17 cellular contexts compared by ENCODE assay signal in the genomic region with DNA sequence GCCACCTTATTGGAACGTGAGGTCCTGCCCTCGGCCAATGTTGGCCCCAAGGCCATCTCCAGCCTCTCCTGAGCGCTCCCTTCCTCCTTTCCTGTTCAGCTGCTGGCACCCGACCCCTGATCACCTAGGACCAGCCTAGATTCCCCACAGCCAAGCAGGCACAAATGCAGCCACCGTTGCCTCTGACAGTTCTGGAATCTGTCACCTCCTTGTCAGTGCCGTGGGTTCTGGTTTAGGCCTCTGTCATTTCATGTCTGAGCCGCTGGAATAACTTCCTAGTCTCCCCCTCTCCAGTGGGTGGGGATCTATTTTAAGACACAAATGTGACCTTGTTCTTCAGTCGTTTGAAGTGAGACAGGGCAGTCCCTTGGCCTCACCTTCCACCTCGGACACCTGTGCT. TPM values are rescaled to one million over a fixed set of nuclear protein-coding genes. Genes with fewer than 3 reads are reported as not detected.
DNase-seq lines count a peak whose midpoint lies in the region; ATAC-seq and TF ChIP-seq lines count a peak whose summit lies in the region.
"Had no signal": no experiment of that assay in that cellular context is flagged by ENCODE, and none has a peak within 500 bp of the region (broad histone marks: within the 10 kb centered on the region; RNA-seq: fewer than 3 reads in every experiment).

No MANE protein-coding gene starts in this region.

- H3K9me3 ChIP-seq in endodermal cell (ENCODE audit: control insufficient read depth, low read length) = no peaks in the 10 kb centered on the region
- H3K9me3 ChIP-seq: BLaER1 treated with 17β-estradiol and CSF1 and Interleukin-3, amounts not matched to agents 10 nM and 100 nM had no signal

- DNase-seq in activated CD8-positive, alpha-beta T cell treated with anti-CD3 and anti-CD28 coated beads, Interleukin-2, amount 10 ng/mL, durations not matched to agents 7 days and 5 days = no peak
- DNase-seq in activated CD8-positive, alpha-beta T cell treated with anti-CD3 and anti-CD28 coated beads for 36 hours = no peak
- DNase-seq in endodermal cell (no peak), left ventricle myocardium superior (peak; percentile 72), progenitor cell of endocrine pancreas (ENCODE audit: low spot score, unreplicated experiment) (no peak), hepatic stellate cell (ENCODE audit: low spot score) (no peak), amygdala (lab: John Stamatoyannopoulos, UW) (no peak)
- DNase-seq: 8988T; DMS 273 treated with DMSO at 0.1 percent for 48 hours; NCI-H146; NCI-H226; NCI-H526 treated with DMSO at 0.1 percent for 48 hours; NK-92 treated with Interleukin-12 subunit alpha and Interleukin-12 subunit beta, amount 100 ng/mL, for 24 hours; OCI-M1; RPMI8226 had no signal

- peak overlapping the region; percentile 38 for H3K27ac ChIP-seq in endodermal cell (ENCODE audit: low read depth, low read length)
- H3K27ac ChIP-seq: BLaER1 treated with 17β-estradiol and CSF1 and Interleukin-3, amounts not matched to agents 10 nM and 100 nM had no signal

- H3K9ac ChIP-seq in endodermal cell (ENCODE audit: extremely low read depth, low read length, poor library complexity, severe bottlenecking) = no peak overlapping the region
- H3K9ac ChIP-seq: BLaER1 treated with 17β-estradiol and CSF1 and Interleukin-3, amounts not matched to agents 10 nM and 100 nM had no signal

- CTCF ChIA-PET in activated CD8-positive, alpha-beta T cell treated with anti-CD3 and anti-CD28 coated beads, Interleukin-2, amount 10 ng/mL, durations not matched to agents 7 days and 5 days (lab: Charles Lee) = interaction anchor here (1.0 kb wide), 1 partner anchor 37 kb away, joined by 3 read pairs; no protein-coding TSS in a partner anchor
- CTCF ChIA-PET in activated CD8-positive, alpha-beta T cell treated with anti-CD3 and anti-CD28 coated beads for 36 hours (lab: Charles Lee) = no interaction called here

- peak overlapping the region; percentile 74 for H3K27ac Mint-ChIP-seq in activated CD8-positive, alpha-beta T cell treated with anti-CD3 and anti-CD28 coated beads, Interleukin-2, amount 10 ng/mL, durations not matched to agents 7 days and 5 days
- H3K27ac Mint-ChIP-seq in activated CD8-positive, alpha-beta T cell treated with anti-CD3 and anti-CD28 coated beads for 36 hours = no peak overlapping the region
- peak overlapping the region; percentile 39 for H3K27ac Mint-ChIP-seq in endodermal cell
- H3K27ac Mint-ChIP-seq in progenitor cell of endocrine pancreas = peak overlapping the region; percentile 56

- no peaks in the 10 kb centered on the region for H3K27me3 ChIP-seq in endodermal cell (ENCODE audit: control insufficient read depth, insufficient read depth, low read length, poor library complexity, severe bottlenecking)
- H3K27me3 ChIP-seq: BLaER1 treated with 17β-estradiol and CSF1 and Interleukin-3, amounts not matched to agents 10 nM and 100 nM had no signal

- peaks cover 58% of the 10 kb centered on the region for H3K36me3 Mint-ChIP-seq in activated CD8-positive, alpha-beta T cell treated with anti-CD3 and anti-CD28 coated beads, Interleukin-2, amount 10 ng/mL, durations not matched to agents 7 days and 5 days (ENCODE audit: low read depth)
- peaks cover 22% of the 10 kb centered on the region for H3K36me3 Mint-ChIP-seq in activated CD8-positive, alpha-beta T cell treated with anti-CD3 and anti-CD28 coated beads for 36 hours (ENCODE audit: low read depth)
- H3K36me3 Mint-ChIP-seq in endodermal cell (ENCODE audit: low read depth) (peaks cover 59% of the 10 kb centered on the region), progenitor cell of endocrine pancreas (ENCODE audit: insufficient read depth) (peaks cover 21% of the 10 kb centered on the region)

- H3K4me1 Mint-ChIP-seq in activated CD8-positive, alpha-beta T cell treated with anti-CD3 and anti-CD28 coated beads, Interleukin-2, amount 10 ng/mL, durations not matched to agents 7 days and 5 days (ENCODE audit: low read depth) = no peaks in the 10 kb centered on the region
- H3K4me1 Mint-ChIP-seq in activated CD8-positive, alpha-beta T cell treated with anti-CD3 and anti-CD28 coated beads for 36 hours (ENCODE audit: low read depth) = no peaks in the 10 kb centered on the region
- H3K4me1 Mint-ChIP-seq in endodermal cell = no peaks in the 10 kb centered on the region
- no peaks in the 10 kb centered on the region for H3K4me1 Mint-ChIP-seq in progenitor cell of endocrine pancreas (ENCODE audit: low read depth)

- WGBS in endodermal cell (ENCODE audit: insufficient coverage in 1 of 2, insufficient read length in 1 of 2), 2 experiments = 86 to 90% methylated on average over 5 to 9 of the region's 9 CpGs

- POLR2A ChIA-PET in activated CD8-positive, alpha-beta T cell treated with anti-CD3 and anti-CD28 coated beads, Interleukin-2, amount 10 ng/mL, durations not matched to agents 7 days and 5 days (lab: Charles Lee) = no interaction called here
- POLR2A ChIA-PET in activated CD8-positive, alpha-beta T cell treated with anti-CD3 and anti-CD28 coated beads for 36 hours (lab: Charles Lee) = interaction anchor here (0.7 kb wide), 1 partner anchor 348 kb away, joined by 3 read pairs; no protein-coding TSS in a partner anchor

- no peaks in the 10 kb centered on the region for H3K9me3 Mint-ChIP-seq in activated CD8-positive, alpha-beta T cell treated with anti-CD3 and anti-CD28 coated beads, Interleukin-2, amount 10 ng/mL, durations not matched to agents 7 days and 5 days (ENCODE audit: insufficient read depth)
- H3K9me3 Mint-ChIP-seq in activated CD8-positive, alpha-beta T cell treated with anti-CD3 and anti-CD28 coated beads for 36 hours = no peaks in the 10 kb centered on the region
- no peaks in the 10 kb centered on the region for H3K9me3 Mint-ChIP-seq in endodermal cell
- no peaks in the 10 kb centered on the region for H3K9me3 Mint-ChIP-seq in progenitor cell of endocrine pancreas (ENCODE audit: low read depth)

- no peaks in the 10 kb centered on the region for H3K4me1 ChIP-seq in endodermal cell (ENCODE audit: control insufficient read depth, insufficient read depth, low read length)

- no peak overlapping the region for H3K4me3 Mint-ChIP-seq in activated CD8-positive, alpha-beta T cell treated with anti-CD3 and anti-CD28 coated beads, Interleukin-2, amount 10 ng/mL, durations not matched to agents 7 days and 5 days
- no peak overlapping the region for H3K4me3 Mint-ChIP-seq in activated CD8-positive, alpha-beta T cell treated with anti-CD3 and anti-CD28 coated beads for 36 hours
- H3K4me3 Mint-ChIP-seq in endodermal cell (no peak overlapping the region), progenitor cell of endocrine pancreas (ENCODE audit: low read depth) (no peak overlapping the region)

- peaks cover 68% of the 10 kb centered on the region for H3K36me3 ChIP-seq in endodermal cell (ENCODE audit: control insufficient read depth, insufficient read depth, low read length)

- H3K4me3 ChIP-seq in endodermal cell (ENCODE audit: low read length) = no peak overlapping the region
- H3K4me3 ChIP-seq: BLaER1 treated with 17β-estradiol and CSF1 and Interleukin-3, amounts not matched to agents 10 nM and 100 nM had no signal

- no peaks in the 10 kb centered on the region for H3K27me3 Mint-ChIP-seq in activated CD8-positive, alpha-beta T cell treated with anti-CD3 and anti-CD28 coated beads, Interleukin-2, amount 10 ng/mL, durations not matched to agents 7 days and 5 days (ENCODE audit: low read depth)
- no peaks in the 10 kb centered on the region for H3K27me3 Mint-ChIP-seq in activated CD8-positive, alpha-beta T cell treated with anti-CD3 and anti-CD28 coated beads for 36 hours
- H3K27me3 Mint-ChIP-seq in endodermal cell (ENCODE audit: insufficient read depth) (no peaks in the 10 kb centered on the region), progenitor cell of endocrine pancreas (no peaks in the 10 kb centered on the region)

- no peak for ATAC-seq in activated CD8-positive, alpha-beta T cell treated with anti-CD3 and anti-CD28 coated beads, Interleukin-2, amount 10 ng/mL, durations not matched to agents 7 days and 5 days
- ATAC-seq in activated CD8-positive, alpha-beta T cell treated with anti-CD3 and anti-CD28 coated beads for 36 hours = no peak
- ATAC-seq in left ventricle myocardium superior (peak; percentile 85), HG02885 (IDR thresholded peaks at IDR 0.05; ENCODE audit: poor library complexity, unreplicated experiment) (no peak)

- intact Hi-C loops in activated CD8-positive, alpha-beta T cell treated with anti-CD3 and anti-CD28 coated beads for 36 hours (cut with micrococcal nuclease) = no loop called here
- intact Hi-C loops in left ventricle myocardium superior (cut with micrococcal nuclease) = no loop called here

- TF ChIP-seq CTCF in activated CD8-positive, alpha-beta T cell treated with anti-CD3 and anti-CD28 coated beads for 36 hours (IDR thresholded peaks at IDR 0.05) = no peak
- TF ChIP-seq CTCF in endodermal cell (conservative IDR thresholded peaks at IDR 0.05) (no peak), progenitor cell of endocrine pancreas (IDR thresholded peaks at IDR 0.05; ENCODE audit: unreplicated experiment) (no peak)

RNA-seq across cellular contexts. Expression of a gene that starts 29.7 kb away (rescaled TPM):
- total RNA-seq in activated CD8-positive, alpha-beta T cell treated with anti-CD3 and anti-CD28 coated beads, Interleukin-2, amount 10 ng/mL, durations not matched to agents 7 days and 5 days = 1 to 10 TPM; 3.8 to 4.5 TPM
- total RNA-seq in activated CD8-positive, alpha-beta T cell treated with anti-CD3 and anti-CD28 coated beads for 36 hours = 10 to 100 TPM; 10.3 to 13.9 TPM
- 10 to 100 TPM; 24.8 to 28.4 TPM for total RNA-seq in endodermal cell
- 13.6 TPM for polyA plus RNA-seq in endodermal cell (2013, experiment 1 of 2)
- 15.8 TPM for polyA plus RNA-seq in endodermal cell (2013, experiment 2 of 2)
- 69.7 TPM for total RNA-seq in left ventricle myocardium superior
- total RNA-seq in progenitor cell of endocrine pancreas = 21.2 and 23.7 TPM in 2 replicates

RNA-seq across cellular contexts. Expression of a gene that starts 33.5 kb away (rescaled TPM):
- 100 to 1,000 TPM; 395 to 416 TPM for total RNA-seq in activated CD8-positive, alpha-beta T cell treated with anti-CD3 and anti-CD28 coated beads, Interleukin-2, amount 10 ng/mL, durations not matched to agents 7 days and 5 days
- 100 to 1,000 TPM; 131 to 134 TPM for total RNA-seq in activated CD8-positive, alpha-beta T cell treated with anti-CD3 and anti-CD28 coated beads for 36 hours
- total RNA-seq in endodermal cell = 100 to 1,000 TPM; 344 to 381 TPM
- 632 TPM for polyA plus RNA-seq in endodermal cell (2013, experiment 1 of 2)
- polyA plus RNA-seq in endodermal cell (2013, experiment 2 of 2) = 646 TPM
- 24.7 TPM for total RNA-seq in left ventricle myocardium superior
- total RNA-seq in progenitor cell of endocrine pancreas = 399 and 402 TPM in 2 replicates

RNA-seq across cellular contexts. Expression of a gene that starts 44.8 kb away (rescaled TPM):
- total RNA-seq in activated CD8-positive, alpha-beta T cell treated with anti-CD3 and anti-CD28 coated beads, Interleukin-2, amount 10 ng/mL, durations not matched to agents 7 days and 5 days = 10 to 100 TPM; 84.1 to 92.8 TPM
- total RNA-seq in activated CD8-positive, alpha-beta T cell treated with anti-CD3 and anti-CD28 coated beads for 36 hours = 10 to 100 TPM; 33.9 to 34.4 TPM
- 100 to 1,000 TPM; 127 to 138 TPM for total RNA-seq in endodermal cell
- 197 TPM for polyA plus RNA-seq in endodermal cell (2013, experiment 1 of 2)
- polyA plus RNA-seq in endodermal cell (2013, experiment 2 of 2) = 191 TPM
- 26.3 TPM for total RNA-seq in left ventricle myocardium superior
- 114 and 121 TPM in 2 replicates for total RNA-seq in progenitor cell of endocrine pancreas

RNA-seq across cellular contexts. Expression of a gene that starts 55.7 kb away (rescaled TPM):
- total RNA-seq in activated CD8-positive, alpha-beta T cell treated with anti-CD3 and anti-CD28 coated beads, Interleukin-2, amount 10 ng/mL, durations not matched to agents 7 days and 5 days = not detected
- total RNA-seq in activated CD8-positive, alpha-beta T cell treated with anti-CD3 and anti-CD28 coated beads for 36 hours = not detected
- total RNA-seq in endodermal cell (10 to 100 TPM in 1 of 2 donors, 1 to 10 TPM in 1; 9.7 to 14.9 TPM), left ventricle myocardium superior (11.1 TPM), progenitor cell of endocrine pancreas (0.53 and 0.67 TPM in 2 replicates)
- polyA plus RNA-seq in endodermal cell (2013, experiment 1 of 2) = 8.2 TPM
- 3.6 TPM for polyA plus RNA-seq in endodermal cell (2013, experiment 2 of 2)
